Comparison of ENCODE assay signal across 1 cellular context in the genomic region with DNA sequence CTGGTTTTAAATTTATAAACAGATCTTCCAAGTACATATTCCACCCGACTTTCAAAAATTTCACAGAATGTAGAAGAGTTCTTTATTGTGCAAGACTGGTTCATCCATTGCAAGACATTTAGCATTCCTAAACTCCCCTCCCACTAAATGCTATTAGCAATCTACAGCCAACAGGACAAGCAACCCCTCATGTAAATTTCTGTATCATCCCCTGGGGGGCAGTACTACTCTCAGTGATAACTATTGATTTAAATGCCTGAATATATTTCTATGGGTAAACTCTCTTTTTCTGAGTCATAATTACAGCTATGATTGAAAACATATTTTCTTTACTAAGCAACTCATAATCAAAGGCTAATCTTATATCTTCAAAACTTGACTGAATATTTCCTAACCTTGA.
TF ChIP-seq lines count a peak whose summit lies in the region.

No MANE protein-coding gene starts in this region.

TF ChIP-seq in H1, 55 proteins besides CTCF, POLR2A, EP300 and RAD21:
- no peak for TF ChIP-seq KDM1A (IDR thresholded peaks at IDR 0.05; ENCODE audit: borderline replicate concordance, low read length)
- no peak for TF ChIP-seq KDM5A (IDR thresholded peaks at IDR 0.05; ENCODE audit: low read length)
- TF ChIP-seq CEBPB (IDR thresholded peaks at IDR 0.05; ENCODE audit: low read depth, low read length): peak; percentile 37; the same call in 1 of the 2 replicates
TF ChIP-seq in H1: peak in this region for 1.
